ENCODE assay signal across 19 cellular contexts in genomic region chr21:32046191-32046590, GRCh38.
DNase-seq lines count a peak whose midpoint lies in the region; ATAC-seq and TF ChIP-seq lines count a peak whose summit lies in the region.
"Had no signal": no experiment of that assay in that cellular context is flagged by ENCODE, and none has a peak within 500 bp of the region (broad histone marks: within the 10 kb centered on the region; RNA-seq: fewer than 3 reads in every experiment).

No MANE protein-coding gene starts in this region.

- H3K36me3 Mint-ChIP-seq in endodermal cell (ENCODE audit: low read depth) = no peaks in the 10 kb centered on the region
- H3K36me3 Mint-ChIP-seq: CD4-positive, CD25-positive, alpha-beta regulatory T cell had no signal

- H3K9me3 ChIP-seq in endodermal cell (ENCODE audit: control insufficient read depth, low read length) = no peaks in the 10 kb centered on the region
- H3K9me3 ChIP-seq: BE2C had no signal

- H3K27ac ChIP-seq in endodermal cell (ENCODE audit: low read depth, low read length) = no peak overlapping the region
- H3K27ac ChIP-seq: KMS-11 had no signal

- H3K9me3 Mint-ChIP-seq in endodermal cell = no peaks in the 10 kb centered on the region

- in situ Hi-C loops in astrocyte of the spinal cord (cut with HindIII; ENCODE audit: low sequenced_read_pairs) = no loop called here

- H3K36me3 ChIP-seq in endodermal cell (ENCODE audit: control insufficient read depth, insufficient read depth, low read length) = no peaks in the 10 kb centered on the region
- H3K36me3 ChIP-seq: BE2C had no signal

- H3K4me1 ChIP-seq in endodermal cell (ENCODE audit: control insufficient read depth, insufficient read depth, low read length) = no peaks in the 10 kb centered on the region
- H3K4me1 ChIP-seq: BE2C had no signal

- 77 to 100% methylated on average over 1 to 4 of the region's 5 CpGs for WGBS in endodermal cell (ENCODE audit: insufficient coverage in 1 of 2, insufficient read length in 1 of 2), 2 experiments

- no peak overlapping the region for H3K9ac ChIP-seq in endodermal cell (ENCODE audit: extremely low read depth, low read length, poor library complexity, severe bottlenecking)
- H3K9ac ChIP-seq: KMS-11 had no signal

- H3K27me3 Mint-ChIP-seq in endodermal cell (ENCODE audit: insufficient read depth) = peaks cover 6% of the 10 kb centered on the region
- H3K27me3 Mint-ChIP-seq: CD4-positive, CD25-positive, alpha-beta regulatory T cell had no signal

- no peak for ATAC-seq in GM19395 (IDR thresholded peaks at IDR 0.05; ENCODE audit: unreplicated experiment)
- ATAC-seq: GM23338 had no signal

- no peak for TF ChIP-seq CTCF in astrocyte of the spinal cord (IDR thresholded peaks at IDR 0.05; ENCODE audit: low read depth, low read length)
- no peak for TF ChIP-seq CTCF in endodermal cell (conservative IDR thresholded peaks at IDR 0.05)

- no peaks in the 10 kb centered on the region for H3K27me3 ChIP-seq in endodermal cell (ENCODE audit: control insufficient read depth, insufficient read depth, low read length, poor library complexity, severe bottlenecking)
- H3K27me3 ChIP-seq: BE2C had no signal

- peak; percentile 11 for DNase-seq in NCI-H2227 (lab: John Stamatoyannopoulos, UW; ENCODE audit: unreplicated experiment)
- DNase-seq in NCI-H2227 treated with DMSO at 0.1 percent for 48 hours (lab: John Stamatoyannopoulos, UW) = no peak
- DNase-seq in astrocyte of the spinal cord (ENCODE audit: low read depth, low spot score) = peak; percentile 34
- peak; percentile 34 for DNase-seq in endodermal cell
- DNase-seq in smooth muscle cell of the brain vasculature (ENCODE audit: low read depth, low spot score) = peak; percentile 59
- DNase-seq in EL = no peak
- DNase-seq in T1000 (lab: John Stamatoyannopoulos, UW) = no peak
- DNase-seq: 8988T; ACHN; BE2C; C1 segment of cervical spinal cord; CD4-positive, CD25-positive, alpha-beta regulatory T cell; CD8-positive, alpha-beta memory T cell; COR-L47; GF-D8; H9 had no signal

- no peak overlapping the region for H3K4me3 Mint-ChIP-seq in endodermal cell
- H3K4me3 Mint-ChIP-seq: CD4-positive, CD25-positive, alpha-beta regulatory T cell; CD8-positive, alpha-beta memory T cell; GM23338; H9 had no signal

- no peak overlapping the region for H3K27ac Mint-ChIP-seq in endodermal cell
- H3K27ac Mint-ChIP-seq: CD4-positive, CD25-positive, alpha-beta regulatory T cell; CD8-positive, alpha-beta memory T cell; GM23338; H9 had no signal

- H3K4me1 Mint-ChIP-seq in endodermal cell = no peaks in the 10 kb centered on the region
- H3K4me1 Mint-ChIP-seq: CD4-positive, CD25-positive, alpha-beta regulatory T cell; CD8-positive, alpha-beta memory T cell had no signal

- no peak overlapping the region for H3K4me3 ChIP-seq in astrocyte of the spinal cord (ENCODE audit: low read depth, low read length)
- no peak overlapping the region for H3K4me3 ChIP-seq in endodermal cell (ENCODE audit: low read length)
- H3K4me3 ChIP-seq: GM23338 had no signal

Comparison
In these comparisons a context has a peak if more than half of its experiments do, and no peak if none do; other contexts are left out.
1. DNase-seq: peak in NCI-H2227 (single experiment), astrocyte of the spinal cord (single experiment), endodermal cell (single experiment) and smooth muscle cell of the brain vasculature (single experiment); none in NCI-H2227 treated with DMSO at 0.1 percent for 48 hours (single experiment), EL (single experiment) and T1000 (single experiment).